In the genomic region with DNA sequence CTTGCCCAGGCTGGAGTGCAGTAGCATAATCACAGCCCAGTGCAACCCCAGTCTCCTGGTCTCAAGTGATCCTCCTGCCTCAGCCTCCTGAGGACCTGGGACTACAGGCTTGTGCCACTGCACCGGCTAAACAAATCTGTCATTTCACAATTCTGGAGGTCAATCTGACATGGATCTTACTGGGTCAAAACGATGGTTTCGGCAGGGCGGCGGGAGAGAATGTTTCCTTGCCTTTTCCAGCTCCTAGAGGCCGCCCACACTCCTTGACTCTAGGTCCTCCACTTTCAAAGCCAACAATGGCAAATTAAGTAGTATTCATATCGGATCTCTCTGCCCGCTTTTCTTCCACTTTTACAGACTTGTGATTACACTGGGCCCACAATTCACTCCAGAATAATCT, we compare ENCODE assay signal across 16 cellular contexts. TPM values are rescaled to one million over a fixed set of nuclear protein-coding genes. Genes with fewer than 3 reads are reported as not detected.
DNase-seq lines count a peak whose midpoint lies in the region; ATAC-seq and TF ChIP-seq lines count a peak whose summit lies in the region.
"Had no signal": no experiment of that assay in that cellular context is flagged by ENCODE, and none has a peak within 500 bp of the region (broad histone marks: within the 10 kb centered on the region; RNA-seq: fewer than 3 reads in every experiment).

No MANE protein-coding gene starts in this region.

- H3K9me3 ChIP-seq in T-helper 17 cell (ENCODE audit: control insufficient read depth, low read length, poor library complexity, severe bottlenecking): no peaks in the 10 kb centered on the region
- H3K9me3 ChIP-seq in esophagus muscularis mucosa: no peaks in the 10 kb centered on the region
- no peaks in the 10 kb centered on the region for H3K9me3 ChIP-seq in stomach smooth muscle (ENCODE audit: control insufficient read depth in 2 of 2, low read length in 2 of 2)
- H3K9me3 ChIP-seq: neutrophil had no signal

- H3K36me3 ChIP-seq in esophagus muscularis mucosa (no peaks in the 10 kb centered on the region), stomach smooth muscle (ENCODE audit: control insufficient read depth in 2 of 2, insufficient read depth in 2 of 2, low read length in 2 of 2) (peaks cover 0 to 2% of the 10 kb centered on the region in 2 donors)
- H3K36me3 ChIP-seq: neutrophil had no signal

- no peak overlapping the region for H3K4me3 Mint-ChIP-seq in activated naive CD4-positive, alpha-beta T cell treated with anti-CD3 and anti-CD28 coated beads for 36 hours
- H3K4me3 Mint-ChIP-seq in T-helper 17 cell: no peak overlapping the region

- 91% methylated on average over 8 of the region's 8 CpGs for WGBS in esophagus muscularis mucosa

- no peak overlapping the region for H3K9ac ChIP-seq in stomach smooth muscle (ENCODE audit: low read length in 2 of 2)

- peaks cover 17% of the 10 kb centered on the region for H3K36me3 Mint-ChIP-seq in activated naive CD4-positive, alpha-beta T cell treated with anti-CD3 and anti-CD28 coated beads for 36 hours (ENCODE audit: low read depth)
- H3K36me3 Mint-ChIP-seq in T-helper 17 cell (ENCODE audit: low read depth): peaks cover 2% of the 10 kb centered on the region

- no peak for ATAC-seq in T-helper 17 cell
- ATAC-seq in foreskin keratinocyte: no peak
- ATAC-seq in GM21825 (IDR thresholded peaks at IDR 0.05; ENCODE audit: unreplicated experiment): no peak

- TF ChIP-seq POLR2A in esophagus muscularis mucosa (IDR thresholded peaks at IDR 0.05; ENCODE audit: low read depth): no peak

- TF ChIP-seq EP300 in esophagus muscularis mucosa (IDR thresholded peaks at IDR 0.05): no peak

- CTCF ChIA-PET in activated naive CD4-positive, alpha-beta T cell treated with anti-CD3 and anti-CD28 coated beads for 36 hours (lab: Charles Lee): interaction anchor here (1.0 to 3.6 kb wide), 3 partner anchors 13 to 86 kb away, joined by 4 to 22 read pairs (median 18); no protein-coding TSS in a partner anchor

- H3K9me3 Mint-ChIP-seq in activated naive CD4-positive, alpha-beta T cell treated with anti-CD3 and anti-CD28 coated beads for 36 hours: peaks cover 3% of the 10 kb centered on the region

- DNase-seq in activated naive CD4-positive, alpha-beta T cell treated with anti-CD3 and anti-CD28 coated beads for 36 hours: no peak
- DNase-seq in activated naive CD4-positive, alpha-beta T cell treated with anti-CD3 and anti-CD28 coated beads, Interleukin-2, amount 50 U/mL, for 16 hours: no peak
- DNase-seq in T-helper 17 cell (no peak), esophagus muscularis mucosa (ENCODE audit: extremely low spot score) (no peak), foreskin keratinocyte (no peak), pons (ENCODE audit: low spot score) (no peak)
- DNase-seq: amygdala; cerebellar nuclear complex; hypothalamus; kidney glomerular epithelial cell; mesendoderm; MM.1S; NK-92 treated with Interleukin-12 subunit alpha and Interleukin-12 subunit beta, amount 100 ng/mL, for 24 hours had no signal

- no peaks in the 10 kb centered on the region for H3K27me3 ChIP-seq in esophagus muscularis mucosa
- no peaks in the 10 kb centered on the region for H3K27me3 ChIP-seq in stomach smooth muscle (ENCODE audit: control insufficient read depth in 1 of 2, insufficient read depth in 2 of 2, low read length in 2 of 2)
- H3K27me3 ChIP-seq in foreskin keratinocyte: no peaks in the 10 kb centered on the region

- peaks cover 22 to 100% (median 96%) of the 10 kb centered on the region in 4 donors for H3K4me1 ChIP-seq in esophagus muscularis mucosa
- peaks cover 58% of the 10 kb centered on the region for H3K4me1 ChIP-seq in stomach smooth muscle (ENCODE audit: control insufficient read depth, insufficient read depth, low read length)
- no peaks in the 10 kb centered on the region for H3K4me1 ChIP-seq in foreskin keratinocyte

- H3K27ac ChIP-seq in esophagus muscularis mucosa (replicated peaks in 1 of 4) (peak overlapping the region; percentile 90 to 94 (median 92)), stomach smooth muscle (ENCODE audit: low read length) (peak overlapping the region; percentile 93), foreskin keratinocyte (no peak overlapping the region)
- H3K27ac ChIP-seq: neutrophil had no signal

- intact Hi-C loops in activated naive CD4-positive, alpha-beta T cell treated with anti-CD3 and anti-CD28 coated beads for 36 hours (cut with micrococcal nuclease): no loop called here
- intact Hi-C loops in esophagus muscularis mucosa (cut with DNase I): no loop called here

- TF ChIP-seq CTCF in esophagus muscularis mucosa (IDR thresholded peaks at IDR 0.05) (no peak), foreskin keratinocyte (conservative IDR thresholded peaks at IDR 0.05) (no peak)

- H3K4me3 ChIP-seq in esophagus muscularis mucosa: no peak overlapping the region
- H3K4me3 ChIP-seq in stomach smooth muscle (ENCODE audit: low read length in 2 of 2): no peak overlapping the region

- peak overlapping the region; percentile 97 for H3K27ac Mint-ChIP-seq in activated naive CD4-positive, alpha-beta T cell treated with anti-CD3 and anti-CD28 coated beads for 36 hours
- H3K27ac Mint-ChIP-seq in T-helper 17 cell: peak overlapping the region; percentile 97

- peaks cover 80% of the 10 kb centered on the region for H3K4me1 Mint-ChIP-seq in activated naive CD4-positive, alpha-beta T cell treated with anti-CD3 and anti-CD28 coated beads for 36 hours (ENCODE audit: low read depth)
- H3K4me1 Mint-ChIP-seq in T-helper 17 cell: peaks cover 58% of the 10 kb centered on the region

- no peaks in the 10 kb centered on the region for H3K27me3 Mint-ChIP-seq in activated naive CD4-positive, alpha-beta T cell treated with anti-CD3 and anti-CD28 coated beads for 36 hours (ENCODE audit: low read depth)
- H3K27me3 Mint-ChIP-seq in T-helper 17 cell: no peaks in the 10 kb centered on the region

RNA-seq across cellular contexts. Expression of gene ATP10A, which starts 14.8 kb away (rescaled TPM):
- total RNA-seq in activated naive CD4-positive, alpha-beta T cell treated with anti-CD3 and anti-CD28 coated beads for 36 hours: 10 to 100 TPM; 11.9 to 13.0 TPM
- 10 to 100 TPM; 28.6 to 36.8 TPM for total RNA-seq in T-helper 17 cell
- total RNA-seq in esophagus muscularis mucosa: 10 to 100 TPM; 23.9 to 51.9 (median 32.6) TPM
- not detected in 2 replicates for total RNA-seq in foreskin keratinocyte
- polyA plus RNA-seq in foreskin keratinocyte: not detected in 2 replicates

Comparison
In these comparisons a context has a peak if more than half of its experiments do, and no peak if none do; other contexts are left out.
1. RNA of gene ATP10A, which starts 14.8 kb away (total RNA-seq): 23.9 to 51.9 TPM in esophagus muscularis mucosa, 28.6 to 36.8 TPM in T-helper 17 cell and 11.9 to 13.0 TPM in activated naive CD4-positive, alpha-beta T cell treated with anti-CD3 and anti-CD28 coated beads for 36 hours; not detected in foreskin keratinocyte; every median in the first group is over 10 times any median in the second.